26 cellular contexts compared by ENCODE assay signal in genomic region chr2:209005371-209005770, GRCh38.
A peak's percentile ranks its signal among the peaks of the same experiment; 100 is the strongest.
DNase-seq lines count a peak whose midpoint lies in the region; ATAC-seq, FAIRE-seq and TF ChIP-seq lines count a peak whose summit lies in the region.
"Had no signal": no experiment of that assay in that cellular context is flagged by ENCODE, and none has a peak within 500 bp of the region (broad histone marks: within the 10 kb centered on the region; RNA-seq: fewer than 3 reads in every experiment).

No MANE protein-coding gene starts in this region.

- ATAC-seq in GM19463 (IDR thresholded peaks at IDR 0.05; ENCODE audit: unreplicated experiment) = no peak
- ATAC-seq: A549, GM12878 had no signal

- H3K27me3 ChIP-seq in smooth muscle cell (ENCODE audit: low read depth) = no peaks in the 10 kb centered on the region
- H3K27me3 ChIP-seq: BE2C; BLaER1 treated with 17β-estradiol and CSF1 and Interleukin-3, amounts not matched to agents 10 nM and 100 nM had no signal

- H3K4me1 ChIP-seq in smooth muscle cell (ENCODE audit: low read depth) = no peaks in the 10 kb centered on the region
- H3K4me1 ChIP-seq: A549, BE2C, HAP-1 had no signal

- H3K27ac ChIP-seq in smooth muscle cell (ENCODE audit: low read depth) = peak overlapping the region; percentile 75
- H3K27ac ChIP-seq: 22Rv1; A549; BLaER1 treated with 17β-estradiol and CSF1 and Interleukin-3, amounts not matched to agents 10 nM and 100 nM had no signal

- H3K9me3 ChIP-seq in smooth muscle cell (replicated peaks; ENCODE audit: low read depth) = no peaks in the 10 kb centered on the region
- H3K9me3 ChIP-seq: A549, BE2C, HAP-1 had no signal

- H3K4me3 ChIP-seq in smooth muscle cell = no peak overlapping the region
- H3K4me3 ChIP-seq: A549; BLaER1 treated with 17β-estradiol and CSF1 and Interleukin-3, amounts not matched to agents 10 nM and 100 nM; GM12878; HAP-1 had no signal

- H4K20me1 ChIP-seq in smooth muscle cell (ENCODE audit: low read depth) = no peaks in the 10 kb centered on the region
- H4K20me1 ChIP-seq: BLaER1 treated with 17β-estradiol and CSF1 and Interleukin-3, amounts not matched to agents 10 nM and 100 nM had no signal

- H3K36me3 ChIP-seq in smooth muscle cell (ENCODE audit: low read depth) = no peaks in the 10 kb centered on the region
- H3K36me3 ChIP-seq: BE2C; BLaER1 treated with 17β-estradiol and CSF1 and Interleukin-3, amounts not matched to agents 10 nM and 100 nM; HAP-1 had no signal

- H3K4me2 ChIP-seq in smooth muscle cell = no peak overlapping the region
- H3K4me2 ChIP-seq: A549; BLaER1 treated with 17β-estradiol and CSF1 and Interleukin-3, amounts not matched to agents 10 nM and 100 nM had no signal

- no peak for FAIRE-seq in GM12891 (lab: Jason Lieb, UNC)
- FAIRE-seq: A549, D721Med, GM12878, GM18507, H54 had no signal

- H3K79me2 ChIP-seq in smooth muscle cell (ENCODE audit: low read depth) = no peaks in the 10 kb centered on the region

- no peak overlapping the region for H3K9ac ChIP-seq in smooth muscle cell (ENCODE audit: low read depth)
- H3K9ac ChIP-seq: BLaER1 treated with 17β-estradiol and CSF1 and Interleukin-3, amounts not matched to agents 10 nM and 100 nM had no signal

- 79% methylated on average over 1 of the region's 1 CpG for WGBS in smooth muscle cell (ENCODE audit: low lambda C conversion rate)

- H3F3A ChIP-seq in smooth muscle cell (ENCODE audit: low read depth) = no peaks in the 10 kb centered on the region

- DNase-seq in A172 (ENCODE audit: low spot score) (peak; percentile 12), astrocyte of the hippocampus (ENCODE audit: low read depth, low spot score) (peak; percentile 34), islet precursor cell (peak; percentile 68), smooth muscle cell (lab: John Stamatoyannopoulos, UW; ENCODE audit: unreplicated experiment) (no peak), GM12891 (ENCODE audit: insufficient read length, low spot score) (no peak), ecto neural progenitor cell (ENCODE audit: low spot score) (no peak)
- DNase-seq: ACHN; AML-193; BE2C; CD4-positive, alpha-beta T cell; CD8-positive, alpha-beta memory T cell; DMS 273 treated with DMSO at 0.1 percent for 48 hours; DMS79; EL; GDM1; GOT3; HFFc6 had no signal

- TF ChIP-seq CTCF in smooth muscle cell (IDR thresholded peaks at IDR 0.05; ENCODE audit: borderline replicate concordance, insufficient read depth, poor library complexity, severe bottlenecking) = no peak

- H2AFZ ChIP-seq in smooth muscle cell (ENCODE audit: low read depth) = no peak overlapping the region

- no peak for TF ChIP-seq POLR2A in GM12891 (IDR thresholded peaks at IDR 0.05; ENCODE audit: low read depth, low read length)

TF ChIP-seq in GM12891, 5 proteins besides CTCF, POLR2A, EP300 and RAD21:
- TF ChIP-seq PAX5 (IDR thresholded peaks at IDR 0.05; ENCODE audit: insufficient read depth, low read length, severe bottlenecking) (no peak), TAF1 (IDR thresholded peaks at IDR 0.05; ENCODE audit: low read depth, low read length) (no peak), POU2F2 (IDR thresholded peaks at IDR 0.05; ENCODE audit: low read depth, low read length) (no peak), SPI1 (IDR thresholded peaks at IDR 0.05; ENCODE audit: low read depth, low read length) (no peak), POLR2AphosphoS5 (IDR thresholded peaks at IDR 0.05; ENCODE audit: low read depth, low read length) (no peak)

Comparison
In these comparisons a context has a peak if more than half of its experiments do, and no peak if none do; other contexts are left out.
1. DNase-seq: peak in A172 (single experiment), astrocyte of the hippocampus (single experiment) and islet precursor cell (single experiment); none in smooth muscle cell (single experiment), GM12891 (single experiment) and ecto neural progenitor cell (single experiment).